In genomic region chr1:197268012-197268411, GRCh38 we compare ENCODE assay signal across 13 cellular contexts. TPM values are rescaled to one million over a fixed set of nuclear protein-coding genes. Genes with fewer than 3 reads are reported as not detected.
DNase-seq lines count a peak whose midpoint lies in the region; ATAC-seq and TF ChIP-seq lines count a peak whose summit lies in the region.
"Had no signal": no experiment of that assay in that cellular context is flagged by ENCODE, and none has a peak within 500 bp of the region (broad histone marks: within the 10 kb centered on the region; RNA-seq: fewer than 3 reads in every experiment).

TSS of gene CRB1 (plus strand) at chr1:197268252. CDS start at chr1:197268413, 161 bp downstream.

- H3K4me1 ChIP-seq in cardiac muscle cell (ENCODE audit: low read depth) (no peaks in the 10 kb centered on the region), heart left ventricle (peaks cover 0 to 3% (median 0%) of the 10 kb centered on the region in 12 donors), testis (no peaks in the 10 kb centered on the region)
- H3K4me1 ChIP-seq: heart right ventricle had no signal

- ATAC-seq in heart left ventricle (no peak), GM21786 (IDR thresholded peaks at IDR 0.05; ENCODE audit: unreplicated experiment) (no peak), HG02623 (IDR thresholded peaks at IDR 0.05; ENCODE audit: unreplicated experiment) (no peak)
- ATAC-seq: heart right ventricle had no signal

- WGBS in heart left ventricle, 4 donors: 43 to 54% (median 52%) methylated on average over 4 of the region's 4 CpGs
- 46 to 54% methylated on average over 4 of the region's 4 CpGs for WGBS in testis, 2 donors

- H3K4me3 Mint-ChIP-seq in glutamatergic neuron (ENCODE audit: unreplicated experiment): peak within 1 kb of the TSS; percentile 80
- H3K4me3 Mint-ChIP-seq: activated CD4-positive, alpha-beta T cell treated with anti-CD3 and anti-CD28 coated beads, Interleukin-2, amount 10 ng/mL, durations not matched to agents 24 days and 14 days had no signal

- TF ChIP-seq POLR2A in heart left ventricle (IDR thresholded peaks at IDR 0.05): no peak
- TF ChIP-seq POLR2A in testis (IDR thresholded peaks at IDR 0.05): no peak

- H3K9me3 ChIP-seq in cardiac muscle cell (ENCODE audit: low read depth): no peaks in the 10 kb centered on the region
- peaks cover 0 to 4% (median 0%) of the 10 kb centered on the region in 12 donors for H3K9me3 ChIP-seq in heart left ventricle
- H3K9me3 ChIP-seq in testis: no peaks in the 10 kb centered on the region
- H3K9me3 ChIP-seq: heart right ventricle had no signal

- no peaks in the 10 kb centered on the region for H3K9me3 Mint-ChIP-seq in glutamatergic neuron (ENCODE audit: unreplicated experiment)
- H3K9me3 Mint-ChIP-seq: activated CD4-positive, alpha-beta T cell treated with anti-CD3 and anti-CD28 coated beads, Interleukin-2, amount 10 ng/mL, durations not matched to agents 24 days and 14 days had no signal

- H3K4me1 Mint-ChIP-seq in glutamatergic neuron (ENCODE audit: low read depth, unreplicated experiment): peaks cover 11% of the 10 kb centered on the region
- H3K4me1 Mint-ChIP-seq: activated CD4-positive, alpha-beta T cell treated with anti-CD3 and anti-CD28 coated beads, Interleukin-2, amount 10 ng/mL, durations not matched to agents 24 days and 14 days had no signal

- no peaks in the 10 kb centered on the region for H3K27me3 Mint-ChIP-seq in glutamatergic neuron (ENCODE audit: unreplicated experiment)

- H3K27ac ChIP-seq in cardiac muscle cell (no peak within 1 kb of the TSS), heart left ventricle (no peak within 1 kb of the TSS), testis (no peak within 1 kb of the TSS)
- H3K27ac ChIP-seq: heart right ventricle had no signal

- H3K27me3 ChIP-seq in cardiac muscle cell (no peaks in the 10 kb centered on the region), heart left ventricle (no peaks in the 10 kb centered on the region), testis (no peaks in the 10 kb centered on the region)
- H3K27me3 ChIP-seq: heart right ventricle had no signal

- intact Hi-C loops in heart left ventricle (cut with DNase I): no loop called here
- intact Hi-C loops in testis (cut with DNase I; ENCODE audit: low total_unique reads): no loop called here

- H3K36me3 Mint-ChIP-seq in glutamatergic neuron (ENCODE audit: unreplicated experiment): no peaks in the 10 kb centered on the region

- H3K4me3 ChIP-seq in cardiac muscle cell (no peak within 1 kb of the TSS), heart left ventricle (no peak within 1 kb of the TSS), testis (no peak within 1 kb of the TSS)
- H3K4me3 ChIP-seq: heart right ventricle had no signal

- peak; percentile 6 to 14 for DNase-seq in cardiac muscle cell (ENCODE audit: low read depth in 1 of 2, low spot score in 1 of 2)
- no peak for DNase-seq in heart left ventricle
- DNase-seq in SK-N-DZ (ENCODE audit: low spot score): peak; percentile 67
- peak; percentile 20 for DNase-seq in glutamatergic neuron
- no peak for DNase-seq in testis
- DNase-seq in NCI-H774 (lab: John Stamatoyannopoulos, UW): no peak
- DNase-seq: activated CD4-positive, alpha-beta T cell treated with anti-CD3 and anti-CD28 coated beads, Interleukin-2, amount 10 ng/mL, durations not matched to agents 24 days and 14 days; activated naive CD4-positive, alpha-beta T cell; GDM1; heart right ventricle; stimulated activated CD8-positive, alpha-beta memory T cell treated with anti-CD3 and anti-CD28 coated beads, Interleukin-4, amount 100 ng/mL, for 48 hours had no signal

- H3K27ac Mint-ChIP-seq in glutamatergic neuron (ENCODE audit: unreplicated experiment): peak within 1 kb of the TSS; percentile 65
- H3K27ac Mint-ChIP-seq: activated CD4-positive, alpha-beta T cell treated with anti-CD3 and anti-CD28 coated beads, Interleukin-2, amount 10 ng/mL, durations not matched to agents 24 days and 14 days had no signal

- no peak for TF ChIP-seq CTCF in cardiac muscle cell (IDR thresholded peaks at IDR 0.05; ENCODE audit: low read depth, low read length)
- no peak for TF ChIP-seq CTCF in heart left ventricle (IDR thresholded peaks at IDR 0.05)
- TF ChIP-seq CTCF in glutamatergic neuron (IDR thresholded peaks at IDR 0.05; ENCODE audit: partially characterized antibody, unreplicated experiment): no peak
- TF ChIP-seq CTCF in testis (IDR thresholded peaks at IDR 0.05): no peak

- H3K36me3 ChIP-seq in cardiac muscle cell (no peaks in the 10 kb centered on the region), heart left ventricle (no peaks in the 10 kb centered on the region), testis (ENCODE audit: low read depth, missing control alignments) (no peaks in the 10 kb centered on the region)
- H3K36me3 ChIP-seq: heart right ventricle had no signal

RNA-seq across cellular contexts. Expression of gene CRB1, which starts in this region (rescaled TPM):
- total RNA-seq in cardiac muscle cell: 0.54 and 0.63 TPM in 2 replicates
- polyA plus RNA-seq in cardiac muscle cell: 0.57 and 1.1 TPM in 2 replicates
- total RNA-seq in heart left ventricle: under 1 TPM in 7 of 9 donors, not detected in 2; 0.22 to 0.56 (median 0.42) TPM
- polyA plus RNA-seq in heart left ventricle: under 1 TPM; 0.06 to 0.08 TPM
- 5.7 and 6.8 TPM in 2 replicates for polyA plus RNA-seq in SK-N-DZ (2014; cell fraction: cytosol; rRNA removed)
- polyA plus RNA-seq in SK-N-DZ (2014; cell fraction: nucleus; rRNA removed): 4.4 and 5.7 TPM in 2 replicates
- total RNA-seq in glutamatergic neuron (ENCODE audit: unreplicated experiment): 7.3 TPM
- 10 to 100 TPM; 12.9 to 14.7 TPM for total RNA-seq in testis
- 7.4 TPM for polyA plus RNA-seq in testis (ENCODE audit: insufficient read depth, low read depth, low replicate concordance)
- total RNA-seq: activated CD4-positive, alpha-beta T cell treated with anti-CD3 and anti-CD28 coated beads, Interleukin-2, amount 10 ng/mL, durations not matched to agents 24 days and 14 days had no signal

Comparison
In these comparisons a context has a peak if more than half of its experiments do, and no peak if none do; other contexts are left out.
1. DNase-seq: peak in cardiac muscle cell (2 of 2), SK-N-DZ (single experiment) and glutamatergic neuron (single experiment); none in heart left ventricle (0 of 5), testis (single experiment) and NCI-H774 (single experiment).